ENCODE assay signal across 9 cellular contexts in the genomic region with DNA sequence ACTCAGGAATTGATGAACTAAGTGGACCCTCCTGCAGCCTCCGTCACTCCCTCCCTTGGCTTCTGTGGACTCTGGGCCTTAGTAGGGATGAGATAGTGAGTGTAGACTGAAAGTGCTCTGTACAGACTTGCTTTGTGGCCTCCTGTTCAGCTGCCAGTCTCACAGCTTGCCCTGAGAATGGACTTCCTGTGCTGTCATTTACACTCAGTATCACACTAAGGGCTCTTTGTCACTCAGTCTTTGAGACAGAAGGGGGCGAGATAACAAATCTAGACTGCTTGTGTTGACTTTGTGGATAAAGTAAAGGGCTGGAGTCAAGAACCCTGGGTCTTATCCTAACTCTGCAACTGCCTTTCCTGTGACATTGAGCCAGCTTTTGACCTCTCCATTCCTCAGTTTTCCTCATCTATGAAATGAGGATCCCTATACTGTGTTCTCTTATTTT. TPM values are rescaled to one million over a fixed set of nuclear protein-coding genes. Genes with fewer than 3 reads are reported as not detected.
DNase-seq lines count a peak whose midpoint lies in the region; ATAC-seq, FAIRE-seq and TF ChIP-seq lines count a peak whose summit lies in the region.
"Had no signal": no experiment of that assay in that cellular context is flagged by ENCODE, and none has a peak within 500 bp of the region (broad histone marks: within the 10 kb centered on the region; RNA-seq: fewer than 3 reads in every experiment).

No MANE protein-coding gene starts in this region.

- intact Hi-C loops in pancreas (cut with DNase I) = loop anchor here in 2 of 3 donors (10.0 kb wide), 2 partner anchors 587 to 677 kb away; no protein-coding TSS in a partner anchor
- intact Hi-C loops in activated CD4-positive, alpha-beta T cell treated with anti-CD3 and anti-CD28 coated beads, Interleukin-2, amount 10 ng/mL, durations not matched to agents 24 days and 14 days (cut with micrococcal nuclease) = loop anchor here (5.0 kb wide), 1 partner anchor 685 kb away; no protein-coding TSS in a partner anchor

- ATAC-seq in GM21381 (IDR thresholded peaks at IDR 0.05; ENCODE audit: unreplicated experiment) = peak; percentile 78
- peak in 3 of 4 donors; percentile 21 to 51 (median 32) for ATAC-seq in pancreas

- no peak for FAIRE-seq in pancreas (lab: Jason Lieb, UNC)

- DNase-seq in G401 (ENCODE audit: low spot score) (peak; percentile 63), chondrocyte (ENCODE audit: low spot score) (no peak), pancreas (no peak), NCI-H2029 treated with DMSO at 0.1 percent for 48 hours (lab: John Stamatoyannopoulos, UW) (no peak), AG08395 (ENCODE audit: low spot score) (no peak)
- DNase-seq in Jurkat, Clone E6-1 (ENCODE audit: low read depth, low spot score) = peak; percentile 52
- no peak for DNase-seq in activated CD4-positive, alpha-beta T cell treated with anti-CD3 and anti-CD28 coated beads, Interleukin-2, amount 10 ng/mL, durations not matched to agents 24 days and 14 days

- H3K27ac ChIP-seq in pancreas = no peak overlapping the region

- no peaks in the 10 kb centered on the region for H3K27me3 Mint-ChIP-seq in chondrocyte (ENCODE audit: low read depth)
- peaks cover 2% of the 10 kb centered on the region for H3K27me3 Mint-ChIP-seq in activated CD4-positive, alpha-beta T cell treated with anti-CD3 and anti-CD28 coated beads, Interleukin-2, amount 10 ng/mL, durations not matched to agents 24 days and 14 days

- H3K36me3 ChIP-seq in pancreas = no peaks in the 10 kb centered on the region
- H3K36me3 ChIP-seq: HAP-1 had no signal

- no peaks in the 10 kb centered on the region for H3K9me3 ChIP-seq in pancreas
- H3K9me3 ChIP-seq: HAP-1 had no signal

- peaks cover 3% of the 10 kb centered on the region for H3K9me3 Mint-ChIP-seq in chondrocyte (ENCODE audit: low read depth)
- no peaks in the 10 kb centered on the region for H3K9me3 Mint-ChIP-seq in activated CD4-positive, alpha-beta T cell treated with anti-CD3 and anti-CD28 coated beads, Interleukin-2, amount 10 ng/mL, durations not matched to agents 24 days and 14 days

- H3K27me3 ChIP-seq in pancreas = no peaks in the 10 kb centered on the region

- no peak overlapping the region for H3K4me3 ChIP-seq in Jurkat, Clone E6-1 (ENCODE audit: low read length)
- H3K4me3 ChIP-seq in pancreas = no peak overlapping the region
- H3K4me3 ChIP-seq: HAP-1 had no signal

- WGBS in pancreas, 2 donors = 47 to 57% methylated on average over 2 of the region's 2 CpGs

- no peak overlapping the region for H3K4me3 Mint-ChIP-seq in chondrocyte (ENCODE audit: unreplicated experiment)
- H3K4me3 Mint-ChIP-seq in activated CD4-positive, alpha-beta T cell treated with anti-CD3 and anti-CD28 coated beads, Interleukin-2, amount 10 ng/mL, durations not matched to agents 24 days and 14 days = no peak overlapping the region

- H3K36me3 Mint-ChIP-seq in chondrocyte (ENCODE audit: low read depth) = no peaks in the 10 kb centered on the region
- no peaks in the 10 kb centered on the region for H3K36me3 Mint-ChIP-seq in activated CD4-positive, alpha-beta T cell treated with anti-CD3 and anti-CD28 coated beads, Interleukin-2, amount 10 ng/mL, durations not matched to agents 24 days and 14 days (ENCODE audit: low read depth)

- TF ChIP-seq CTCF in chondrocyte (IDR thresholded peaks at IDR 0.05) (peak; percentile 45), pancreas (IDR thresholded peaks at IDR 0.05) (no peak)

- in situ Hi-C loops in G401 (cut with HindIII; ENCODE audit: low sequenced_read_pairs) = no loop called here

- H3K4me1 Mint-ChIP-seq in chondrocyte (ENCODE audit: low read depth) = peaks cover 33% of the 10 kb centered on the region
- no peaks in the 10 kb centered on the region for H3K4me1 Mint-ChIP-seq in activated CD4-positive, alpha-beta T cell treated with anti-CD3 and anti-CD28 coated beads, Interleukin-2, amount 10 ng/mL, durations not matched to agents 24 days and 14 days

- peaks cover 0 to 7% (median 4%) of the 10 kb centered on the region in 3 donors for H3K4me1 ChIP-seq in pancreas

- H3K27ac Mint-ChIP-seq in chondrocyte (ENCODE audit: unreplicated experiment) = peak overlapping the region; percentile 42
- no peak overlapping the region for H3K27ac Mint-ChIP-seq in activated CD4-positive, alpha-beta T cell treated with anti-CD3 and anti-CD28 coated beads, Interleukin-2, amount 10 ng/mL, durations not matched to agents 24 days and 14 days

RNA-seq across cellular contexts. Expression of a gene that starts 21.0 kb away (rescaled TPM):
- 0.24 and 0.49 TPM in 2 replicates for total RNA-seq in G401 (2014; rRNA removed; shearing (Covaris generic))
- 12.7 TPM for polyA plus RNA-seq in Jurkat, Clone E6-1 (2012; ENCODE audit: insufficient read depth, insufficient read length)
- 10.5 to 14.8 TPM (median 11.2 TPM) in 3 replicates for total RNA-seq in chondrocyte
- 10 to 100 TPM; 10.7 to 18.8 (median 14.4) TPM for total RNA-seq in pancreas
- polyA plus RNA-seq in pancreas = 10 to 100 TPM; 11.4 to 15.6 TPM
- total RNA-seq in activated CD4-positive, alpha-beta T cell treated with anti-CD3 and anti-CD28 coated beads, Interleukin-2, amount 10 ng/mL, durations not matched to agents 24 days and 14 days = 0.21 TPM in 1 of 2 replicates, not detected in the other

Comparison
In these comparisons a context has a peak if more than half of its experiments do, and no peak if none do; other contexts are left out.
1. DNase-seq: peak in G401 (single experiment) and Jurkat, Clone E6-1 (single experiment); none in chondrocyte (single experiment), pancreas (0 of 6), NCI-H2029 treated with DMSO at 0.1 percent for 48 hours (single experiment), activated CD4-positive, alpha-beta T cell treated with anti-CD3 and anti-CD28 coated beads, Interleukin-2, amount 10 ng/mL, durations not matched to agents 24 days and 14 days (single experiment) and AG08395 (single experiment).